Comparison of ENCODE assay signal across 1 cellular context in genomic region chr10:25174461-25175230, GRCh38.
A peak's percentile ranks its signal among the peaks of the same experiment; 100 is the strongest.
TF ChIP-seq lines count a peak whose summit lies in the region.

Gene GPR158 (plus strand): TSS chr10:25175001. CDS start chr10:25175421, 420 bp downstream.

TF ChIP-seq in K562, 482 proteins besides CTCF, POLR2A, EP300 and RAD21 (continued from another document and continues in another):
- TF ChIP-seq CHD7 (IDR thresholded peaks at IDR 0.05; ENCODE audit: low read depth, low read length) (no peak), HLTF (IDR thresholded peaks at IDR 0.05) (no peak), CC2D1A (IDR thresholded peaks at IDR 0.05) (no peak), ZNF318 (IDR thresholded peaks at IDR 0.05; ENCODE audit: borderline replicate concordance in 1 of 2, low read depth in 1 of 2) (no peak), LEF1 (IDR thresholded peaks at IDR 0.05) (no peak), E2F5 (CRISPR knock-in tag; IDR thresholded peaks at IDR 0.05) (no peak; the same call in 1 of the 2 replicates), PBX2 (CRISPR knock-in tag; IDR thresholded peaks at IDR 0.05; ENCODE audit: low read depth) (peak; percentile 85), PBX2 (tag; conservative IDR thresholded peaks at IDR 0.05; ENCODE audit: low read depth) (peak; percentile 97), PCBP1 (IDR thresholded peaks at IDR 0.05; ENCODE audit: low read depth, low read length, poor library complexity, severe bottlenecking) (peak; percentile 24), ZNF584 (CRISPR knock-in tag; IDR thresholded peaks at IDR 0.05; ENCODE audit: low read depth) (no peak), NCOA4 (IDR thresholded peaks at IDR 0.05; ENCODE audit: partially characterized antibody) (no peak), TCF3 (CRISPR knock-in tag; IDR thresholded peaks at IDR 0.05) (no peak), CTBP1 (IDR thresholded peaks at IDR 0.05; ENCODE audit: borderline replicate concordance) (no peak), NFIC (IDR thresholded peaks at IDR 0.05) (no peak), E2F3 (CRISPR knock-in tag; IDR thresholded peaks at IDR 0.05) (peak; percentile 23; the same call in 1 of the 2 replicates), MYBL2 (IDR thresholded peaks at IDR 0.05; ENCODE audit: low read depth) (no peak), MYBL2 (CRISPR knock-in tag; IDR thresholded peaks at IDR 0.05; ENCODE audit: borderline replicate concordance) (no peak), STAG1 (CRISPR knock-in tag; IDR thresholded peaks at IDR 0.05; ENCODE audit: borderline replicate concordance) (no peak), LARP7 (IDR thresholded peaks at IDR 0.05) (no peak), RBM34 (IDR thresholded peaks at IDR 0.05; ENCODE audit: borderline replicate concordance, insufficient read depth, low read length) (no peak), ILK (tag; IDR thresholded peaks at IDR 0.05; ENCODE audit: borderline replicate concordance, low read depth) (no peak), XRCC5 (IDR thresholded peaks at IDR 0.05; ENCODE audit: low read depth, low read length) (no peak), SAFB2 (IDR thresholded peaks at IDR 0.05; ENCODE audit: borderline replicate concordance, low read depth, low read length, severe bottlenecking) (no peak), WHSC1 (IDR thresholded peaks at IDR 0.05; ENCODE audit: low read length) (no peak), ZNF75A (CRISPR knock-in tag; IDR thresholded peaks at IDR 0.05) (no peak), C11orf30 (IDR thresholded peaks at IDR 0.05; ENCODE audit: low read depth) (no peak), ZNF174 (CRISPR knock-in tag; IDR thresholded peaks at IDR 0.05) (no peak), CREB5 (CRISPR knock-in tag; IDR thresholded peaks at IDR 0.05) (no peak), SAFB (IDR thresholded peaks at IDR 0.05; ENCODE audit: borderline replicate concordance, low read depth, low read length) (peak; percentile 95), ATF4 (CRISPR knock-in tag; IDR thresholded peaks at IDR 0.05) (no peak), ZBTB8A (IDR thresholded peaks at IDR 0.05; ENCODE audit: partially characterized antibody) (no peak), PPARD (CRISPR knock-in tag; IDR thresholded peaks at IDR 0.05) (no peak), FOSL1 (tag; conservative IDR thresholded peaks at IDR 0.05) (no peak)
